ENCODE assay signal across 2 cellular contexts in the genomic region with DNA sequence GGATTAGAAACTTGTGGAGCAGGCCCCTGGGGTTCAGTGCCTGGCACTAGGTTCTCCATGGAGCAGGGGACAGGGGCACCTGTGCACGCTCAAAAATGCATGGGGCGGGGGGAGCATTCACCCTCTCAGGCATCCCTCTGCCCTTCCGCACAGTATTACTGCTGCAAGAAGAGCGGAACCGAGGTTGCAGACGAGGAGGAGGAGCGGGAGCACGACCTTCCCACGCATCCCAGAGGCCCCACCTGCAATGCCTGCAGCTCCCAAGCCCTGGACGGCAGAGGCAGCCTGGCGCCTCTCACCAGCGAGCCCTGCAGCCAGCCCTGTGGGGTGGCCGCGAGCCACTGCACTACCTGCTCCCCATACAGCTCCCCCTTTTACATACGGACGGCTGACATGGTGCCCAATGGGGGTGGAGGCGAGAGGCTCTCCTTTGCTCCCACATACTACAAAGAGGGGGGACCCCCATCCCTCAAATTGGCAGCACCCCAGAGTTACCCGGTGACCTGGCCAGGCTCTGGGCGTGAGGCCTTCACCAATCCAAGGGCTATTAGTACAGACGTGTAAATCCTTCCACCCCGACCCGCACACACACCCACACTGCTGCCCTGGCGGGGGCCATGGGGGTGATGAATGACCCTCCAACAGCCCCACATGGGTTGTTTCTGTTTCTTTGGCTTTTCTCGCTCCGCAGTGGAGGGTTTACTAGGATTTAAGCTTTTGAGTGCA.
A peak's percentile ranks its signal among the peaks of the same experiment; 100 is the strongest.
TF ChIP-seq lines count a peak whose summit lies in the region.

No MANE protein-coding gene starts in this region.

TF ChIP-seq in A549, 52 proteins besides CTCF, POLR2A, EP300 and RAD21:
- TF ChIP-seq CHD2 (IDR thresholded peaks at IDR 0.05; ENCODE audit: low read length, partially characterized antibody) (no peak), TFCP2L1 (CRISPR knock-in tag; IDR thresholded peaks at IDR 0.05) (no peak), BHLHE40 (IDR thresholded peaks at IDR 0.05; ENCODE audit: low read depth, low read length) (no peak), CHD4 (IDR thresholded peaks at IDR 0.05; ENCODE audit: borderline replicate concordance) (no peak), ZC3H11A (IDR thresholded peaks at IDR 0.05) (no peak), ZFP36 (IDR thresholded peaks at IDR 0.05; ENCODE audit: borderline replicate concordance, partially characterized antibody) (no peak), HOXB5 (CRISPR knock-in tag; IDR thresholded peaks at IDR 0.05) (no peak), EHMT2 (IDR thresholded peaks at IDR 0.05; ENCODE audit: low read depth) (no peak), POLR2AphosphoS2 (conservative IDR thresholded peaks at IDR 0.05; ENCODE audit: low read length) (no peak), ESRRA (IDR thresholded peaks at IDR 0.05; ENCODE audit: borderline replicate concordance, low read length) (no peak), EHF (CRISPR knock-in tag; IDR thresholded peaks at IDR 0.05) (no peak), RCOR1 (IDR thresholded peaks at IDR 0.05; ENCODE audit: low read depth, low read length) (no peak), HOXA7 (CRISPR knock-in tag; IDR thresholded peaks at IDR 0.05) (no peak)
- TF ChIP-seq, protein P1, sequence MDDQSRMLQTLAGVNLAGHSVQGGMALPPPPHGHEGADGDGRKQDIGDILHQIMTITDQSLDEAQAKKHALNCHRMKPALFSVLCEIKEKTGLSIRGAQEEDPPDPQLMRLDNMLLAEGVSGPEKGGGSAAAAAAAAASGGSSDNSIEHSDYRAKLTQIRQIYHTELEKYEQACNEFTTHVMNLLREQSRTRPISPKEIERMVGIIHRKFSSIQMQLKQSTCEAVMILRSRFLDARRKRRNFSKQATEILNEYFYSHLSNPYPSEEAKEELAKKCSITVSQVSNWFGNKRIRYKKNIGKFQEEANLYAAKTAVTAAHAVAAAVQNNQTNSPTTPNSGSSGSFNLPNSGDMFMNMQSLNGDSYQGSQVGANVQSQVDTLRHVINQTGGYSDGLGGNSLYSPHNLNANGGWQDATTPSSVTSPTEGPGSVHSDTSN (IDR thresholded peaks at IDR 0.05): no peak
- TF ChIP-seq, protein P2, sequence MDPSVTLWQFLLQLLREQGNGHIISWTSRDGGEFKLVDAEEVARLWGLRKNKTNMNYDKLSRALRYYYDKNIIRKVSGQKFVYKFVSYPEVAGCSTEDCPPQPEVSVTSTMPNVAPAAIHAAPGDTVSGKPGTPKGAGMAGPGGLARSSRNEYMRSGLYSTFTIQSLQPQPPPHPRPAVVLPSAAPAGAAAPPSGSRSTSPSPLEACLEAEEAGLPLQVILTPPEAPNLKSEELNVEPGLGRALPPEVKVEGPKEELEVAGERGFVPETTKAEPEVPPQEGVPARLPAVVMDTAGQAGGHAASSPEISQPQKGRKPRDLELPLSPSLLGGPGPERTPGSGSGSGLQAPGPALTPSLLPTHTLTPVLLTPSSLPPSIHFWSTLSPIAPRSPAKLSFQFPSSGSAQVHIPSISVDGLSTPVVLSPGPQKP (IDR thresholded peaks at IDR 0.05; ENCODE audit: low read depth, low read length): no peak
- TF ChIP-seq, protein P3, sequence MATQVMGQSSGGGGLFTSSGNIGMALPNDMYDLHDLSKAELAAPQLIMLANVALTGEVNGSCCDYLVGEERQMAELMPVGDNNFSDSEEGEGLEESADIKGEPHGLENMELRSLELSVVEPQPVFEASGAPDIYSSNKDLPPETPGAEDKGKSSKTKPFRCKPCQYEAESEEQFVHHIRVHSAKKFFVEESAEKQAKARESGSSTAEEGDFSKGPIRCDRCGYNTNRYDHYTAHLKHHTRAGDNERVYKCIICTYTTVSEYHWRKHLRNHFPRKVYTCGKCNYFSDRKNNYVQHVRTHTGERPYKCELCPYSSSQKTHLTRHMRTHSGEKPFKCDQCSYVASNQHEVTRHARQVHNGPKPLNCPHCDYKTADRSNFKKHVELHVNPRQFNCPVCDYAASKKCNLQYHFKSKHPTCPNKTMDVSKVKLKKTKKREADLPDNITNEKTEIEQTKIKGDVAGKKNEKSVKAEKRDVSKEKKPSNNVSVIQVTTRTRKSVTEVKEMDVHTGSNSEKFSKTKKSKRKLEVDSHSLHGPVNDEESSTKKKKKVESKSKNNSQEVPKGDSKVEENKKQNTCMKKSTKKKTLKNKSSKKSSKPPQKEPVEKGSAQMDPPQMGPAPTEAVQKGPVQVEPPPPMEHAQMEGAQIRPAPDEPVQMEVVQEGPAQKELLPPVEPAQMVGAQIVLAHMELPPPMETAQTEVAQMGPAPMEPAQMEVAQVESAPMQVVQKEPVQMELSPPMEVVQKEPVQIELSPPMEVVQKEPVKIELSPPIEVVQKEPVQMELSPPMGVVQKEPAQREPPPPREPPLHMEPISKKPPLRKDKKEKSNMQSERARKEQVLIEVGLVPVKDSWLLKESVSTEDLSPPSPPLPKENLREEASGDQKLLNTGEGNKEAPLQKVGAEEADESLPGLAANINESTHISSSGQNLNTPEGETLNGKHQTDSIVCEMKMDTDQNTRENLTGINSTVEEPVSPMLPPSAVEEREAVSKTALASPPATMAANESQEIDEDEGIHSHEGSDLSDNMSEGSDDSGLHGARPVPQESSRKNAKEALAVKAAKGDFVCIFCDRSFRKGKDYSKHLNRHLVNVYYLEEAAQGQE (IDR thresholded peaks at IDR 0.05): no peak

TF ChIP-seq in K562, 482 proteins besides CTCF, POLR2A, EP300 and RAD21 (continued from another document):
- 0 out of 2 replicates have a peak, but pooled peaks have one; percentile 31 for TF ChIP-seq ZBTB1 (CRISPR knock-in tag; IDR thresholded peaks at IDR 0.05; ENCODE audit: borderline replicate concordance, low read depth)
- TF ChIP-seq ZNF263 (CRISPR knock-in tag; IDR thresholded peaks at IDR 0.05; ENCODE audit: borderline replicate concordance): peak; percentile 68; the same call in 1 of the 2 replicates
- TF ChIP-seq TEAD1 (CRISPR knock-in tag; IDR thresholded peaks at IDR 0.05): no peak
- TF ChIP-seq KDM1A (IDR thresholded peaks at IDR 0.05): no peak
- no peak for TF ChIP-seq SRSF1 (IDR thresholded peaks at IDR 0.05; ENCODE audit: low read depth, low read length)
TF ChIP-seq in K562: peak in this region for 2.
